1 cellular context compared by ENCODE assay signal in the genomic region with DNA sequence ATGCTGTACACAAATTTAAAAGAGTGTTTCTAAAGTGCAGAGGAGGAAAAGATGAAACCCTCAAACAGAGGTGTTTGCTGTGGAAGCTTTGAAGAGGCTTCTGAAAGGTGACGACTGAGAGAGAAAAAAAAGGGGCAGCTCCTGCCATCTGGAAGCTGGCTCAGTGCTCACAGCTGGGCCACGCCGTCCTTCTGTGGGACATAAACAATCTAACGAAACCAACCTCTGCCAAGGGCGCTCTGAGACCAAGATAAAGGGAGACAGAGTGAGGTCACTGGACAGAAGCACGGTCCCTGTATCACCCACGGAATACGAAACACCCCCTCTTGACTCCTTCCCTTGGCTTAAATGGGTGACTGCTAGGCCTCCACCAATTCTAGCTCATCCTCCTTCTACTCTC.
TF ChIP-seq lines count a peak whose summit lies in the region.

No MANE protein-coding gene starts in this region.

TF ChIP-seq in K562, 482 proteins besides CTCF, POLR2A, EP300 and RAD21:
- TF ChIP-seq HMGN3 (IDR thresholded peaks at IDR 0.05; ENCODE audit: borderline replicate concordance, extremely low read depth, insufficient read length, low read depth, low read length) (no peak), ZBTB17 (CRISPR knock-in tag; IDR thresholded peaks at IDR 0.05) (no peak), MTA1 (IDR thresholded peaks at IDR 0.05; ENCODE audit: borderline replicate concordance) (no peak), KLF16 (IDR thresholded peaks at IDR 0.05) (no peak), MNT (conservative IDR thresholded peaks at IDR 0.05) (no peak), ETV5 (CRISPR knock-in tag; IDR thresholded peaks at IDR 0.05; ENCODE audit: low read depth) (no peak), MBD1 (CRISPR knock-in tag; IDR thresholded peaks at IDR 0.05) (no peak), CSDE1 (IDR thresholded peaks at IDR 0.05) (no peak), TSC22D4 (tag; IDR thresholded peaks at IDR 0.05) (no peak), KLF10 (CRISPR knock-in tag; IDR thresholded peaks at IDR 0.05) (no peak), HINFP (tag; conservative IDR thresholded peaks at IDR 0.05; ENCODE audit: low read depth) (no peak), MCM5 (IDR thresholded peaks at IDR 0.05; ENCODE audit: low read depth) (no peak), ELF1 (tag; IDR thresholded peaks at IDR 0.05) (no peak), HDAC2 (IDR thresholded peaks at IDR 0.05) (no peak), KDM4B (IDR thresholded peaks at IDR 0.05; ENCODE audit: borderline replicate concordance in 2 of 2, low read depth in 1 of 2) (no peak), E2F1 (CRISPR knock-in tag; IDR thresholded peaks at IDR 0.05) (no peak)
- TF ChIP-seq, protein P1, sequence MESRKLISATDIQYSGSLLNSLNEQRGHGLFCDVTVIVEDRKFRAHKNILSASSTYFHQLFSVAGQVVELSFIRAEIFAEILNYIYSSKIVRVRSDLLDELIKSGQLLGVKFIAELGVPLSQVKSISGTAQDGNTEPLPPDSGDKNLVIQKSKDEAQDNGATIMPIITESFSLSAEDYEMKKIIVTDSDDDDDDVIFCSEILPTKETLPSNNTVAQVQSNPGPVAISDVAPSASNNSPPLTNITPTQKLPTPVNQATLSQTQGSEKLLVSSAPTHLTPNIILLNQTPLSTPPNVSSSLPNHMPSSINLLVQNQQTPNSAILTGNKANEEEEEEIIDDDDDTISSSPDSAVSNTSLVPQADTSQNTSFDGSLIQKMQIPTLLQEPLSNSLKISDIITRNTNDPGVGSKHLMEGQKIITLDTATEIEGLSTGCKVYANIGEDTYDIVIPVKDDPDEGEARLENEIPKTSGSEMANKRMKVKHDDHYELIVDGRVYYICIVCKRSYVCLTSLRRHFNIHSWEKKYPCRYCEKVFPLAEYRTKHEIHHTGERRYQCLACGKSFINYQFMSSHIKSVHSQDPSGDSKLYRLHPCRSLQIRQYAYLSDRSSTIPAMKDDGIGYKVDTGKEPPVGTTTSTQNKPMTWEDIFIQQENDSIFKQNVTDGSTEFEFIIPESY (CRISPR knock-in tag; IDR thresholded peaks at IDR 0.05) = no peak
- TF ChIP-seq, protein P2, sequence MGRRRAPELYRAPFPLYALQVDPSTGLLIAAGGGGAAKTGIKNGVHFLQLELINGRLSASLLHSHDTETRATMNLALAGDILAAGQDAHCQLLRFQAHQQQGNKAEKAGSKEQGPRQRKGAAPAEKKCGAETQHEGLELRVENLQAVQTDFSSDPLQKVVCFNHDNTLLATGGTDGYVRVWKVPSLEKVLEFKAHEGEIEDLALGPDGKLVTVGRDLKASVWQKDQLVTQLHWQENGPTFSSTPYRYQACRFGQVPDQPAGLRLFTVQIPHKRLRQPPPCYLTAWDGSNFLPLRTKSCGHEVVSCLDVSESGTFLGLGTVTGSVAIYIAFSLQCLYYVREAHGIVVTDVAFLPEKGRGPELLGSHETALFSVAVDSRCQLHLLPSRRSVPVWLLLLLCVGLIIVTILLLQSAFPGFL (CRISPR knock-in tag; IDR thresholded peaks at IDR 0.05) = no peak
